In the genomic region with DNA sequence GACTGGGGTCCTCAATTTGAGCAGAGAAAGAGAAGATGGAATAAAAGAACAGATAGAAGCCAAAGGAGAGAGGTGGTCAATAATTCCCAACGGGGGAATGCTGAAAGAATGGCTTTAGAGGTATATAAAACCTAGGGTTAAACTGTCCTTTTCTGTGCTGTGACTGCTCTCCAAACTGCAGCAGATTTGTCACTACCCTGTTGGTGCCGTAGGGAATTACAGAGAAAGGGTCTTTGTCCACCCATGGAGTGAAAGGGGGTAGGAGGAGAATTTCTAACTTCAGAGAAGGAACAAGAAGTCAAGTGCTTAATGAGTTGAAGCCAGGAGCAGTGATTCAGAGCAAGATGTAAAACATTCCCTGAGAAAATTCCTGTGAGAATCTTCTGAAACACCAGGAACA, we compare ENCODE assay signal across 1 cellular context.
TF ChIP-seq lines count a peak whose summit lies in the region.

No MANE protein-coding gene starts in this region.

TF ChIP-seq in GM23338, 12 proteins besides CTCF, POLR2A, EP300 and RAD21 (continued from another document):
- TF ChIP-seq, protein P1, sequence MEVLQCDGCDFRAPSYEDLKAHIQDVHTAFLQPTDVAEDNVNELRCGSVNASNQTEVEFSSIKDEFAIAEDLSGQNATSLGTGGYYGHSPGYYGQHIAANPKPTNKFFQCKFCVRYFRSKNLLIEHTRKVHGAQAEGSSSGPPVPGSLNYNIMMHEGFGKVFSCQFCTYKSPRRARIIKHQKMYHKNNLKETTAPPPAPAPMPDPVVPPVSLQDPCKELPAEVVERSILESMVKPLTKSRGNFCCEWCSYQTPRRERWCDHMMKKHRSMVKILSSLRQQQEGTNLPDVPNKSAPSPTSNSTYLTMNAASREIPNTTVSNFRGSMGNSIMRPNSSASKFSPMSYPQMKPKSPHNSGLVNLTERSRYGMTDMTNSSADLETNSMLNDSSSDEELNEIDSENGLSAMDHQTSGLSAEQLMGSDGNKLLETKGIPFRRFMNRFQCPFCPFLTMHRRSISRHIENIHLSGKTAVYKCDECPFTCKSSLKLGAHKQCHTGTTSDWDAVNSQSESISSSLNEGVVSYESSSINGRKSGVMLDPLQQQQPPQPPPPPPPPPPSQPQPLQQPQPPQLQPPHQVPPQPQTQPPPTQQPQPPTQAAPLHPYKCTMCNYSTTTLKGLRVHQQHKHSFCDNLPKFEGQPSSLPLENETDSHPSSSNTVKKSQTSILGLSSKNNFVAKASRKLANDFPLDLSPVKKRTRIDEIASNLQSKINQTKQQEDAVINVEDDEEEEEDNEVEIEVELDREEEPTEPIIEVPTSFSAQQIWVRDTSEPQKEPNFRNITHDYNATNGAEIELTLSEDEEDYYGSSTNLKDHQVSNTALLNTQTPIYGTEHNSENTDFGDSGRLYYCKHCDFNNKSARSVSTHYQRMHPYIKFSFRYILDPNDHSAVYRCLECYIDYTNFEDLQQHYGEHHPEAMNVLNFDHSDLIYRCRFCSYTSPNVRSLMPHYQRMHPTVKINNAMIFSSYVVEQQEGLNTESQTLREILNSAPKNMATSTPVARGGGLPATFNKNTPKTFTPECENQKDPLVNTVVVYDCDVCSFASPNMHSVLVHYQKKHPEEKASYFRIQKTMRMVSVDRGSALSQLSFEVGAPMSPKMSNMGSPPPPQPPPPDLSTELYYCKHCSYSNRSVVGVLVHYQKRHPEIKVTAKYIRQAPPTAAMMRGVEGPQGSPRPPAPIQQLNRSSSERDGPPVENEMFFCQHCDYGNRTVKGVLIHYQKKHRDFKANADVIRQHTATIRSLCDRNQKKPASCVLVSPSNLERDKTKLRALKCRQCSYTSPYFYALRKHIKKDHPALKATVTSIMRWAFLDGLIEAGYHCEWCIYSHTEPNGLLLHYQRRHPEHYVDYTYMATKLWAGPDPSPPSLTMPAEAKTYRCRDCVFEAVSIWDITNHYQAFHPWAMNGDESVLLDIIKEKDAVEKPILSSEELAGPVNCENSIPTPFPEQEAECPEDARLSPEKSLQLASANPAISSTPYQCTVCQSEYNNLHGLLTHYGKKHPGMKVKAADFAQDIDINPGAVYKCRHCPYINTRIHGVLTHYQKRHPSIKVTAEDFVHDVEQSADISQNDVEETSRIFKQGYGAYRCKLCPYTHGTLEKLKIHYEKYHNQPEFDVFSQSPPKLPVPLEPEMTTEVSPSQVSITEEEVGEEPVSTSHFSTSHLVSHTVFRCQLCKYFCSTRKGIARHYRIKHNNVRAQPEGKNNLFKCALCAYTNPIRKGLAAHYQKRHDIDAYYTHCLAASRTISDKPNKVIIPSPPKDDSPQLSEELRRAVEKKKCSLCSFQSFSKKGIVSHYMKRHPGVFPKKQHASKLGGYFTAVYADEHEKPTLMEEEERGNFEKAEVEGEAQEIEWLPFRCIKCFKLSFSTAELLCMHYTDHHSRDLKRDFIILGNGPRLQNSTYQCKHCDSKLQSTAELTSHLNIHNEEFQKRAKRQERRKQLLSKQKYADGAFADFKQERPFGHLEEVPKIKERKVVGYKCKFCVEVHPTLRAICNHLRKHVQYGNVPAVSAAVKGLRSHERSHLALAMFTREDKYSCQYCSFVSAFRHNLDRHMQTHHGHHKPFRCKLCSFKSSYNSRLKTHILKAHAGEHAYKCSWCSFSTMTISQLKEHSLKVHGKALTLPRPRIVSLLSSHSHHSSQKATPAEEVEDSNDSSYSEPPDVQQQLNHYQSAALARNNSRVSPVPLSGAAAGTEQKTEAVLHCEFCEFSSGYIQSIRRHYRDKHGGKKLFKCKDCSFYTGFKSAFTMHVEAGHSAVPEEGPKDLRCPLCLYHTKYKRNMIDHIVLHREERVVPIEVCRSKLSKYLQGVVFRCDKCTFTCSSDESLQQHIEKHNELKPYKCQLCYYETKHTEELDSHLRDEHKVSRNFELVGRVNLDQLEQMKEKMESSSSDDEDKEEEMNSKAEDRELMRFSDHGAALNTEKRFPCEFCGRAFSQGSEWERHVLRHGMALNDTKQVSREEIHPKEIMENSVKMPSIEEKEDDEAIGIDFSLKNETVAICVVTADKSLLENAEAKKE (CRISPR knock-in tag; IDR thresholded peaks at IDR 0.05) = peak; percentile 37; the same call in 1 of the 2 replicates
